Comparison of ENCODE assay signal across 15 cellular contexts in the genomic region with DNA sequence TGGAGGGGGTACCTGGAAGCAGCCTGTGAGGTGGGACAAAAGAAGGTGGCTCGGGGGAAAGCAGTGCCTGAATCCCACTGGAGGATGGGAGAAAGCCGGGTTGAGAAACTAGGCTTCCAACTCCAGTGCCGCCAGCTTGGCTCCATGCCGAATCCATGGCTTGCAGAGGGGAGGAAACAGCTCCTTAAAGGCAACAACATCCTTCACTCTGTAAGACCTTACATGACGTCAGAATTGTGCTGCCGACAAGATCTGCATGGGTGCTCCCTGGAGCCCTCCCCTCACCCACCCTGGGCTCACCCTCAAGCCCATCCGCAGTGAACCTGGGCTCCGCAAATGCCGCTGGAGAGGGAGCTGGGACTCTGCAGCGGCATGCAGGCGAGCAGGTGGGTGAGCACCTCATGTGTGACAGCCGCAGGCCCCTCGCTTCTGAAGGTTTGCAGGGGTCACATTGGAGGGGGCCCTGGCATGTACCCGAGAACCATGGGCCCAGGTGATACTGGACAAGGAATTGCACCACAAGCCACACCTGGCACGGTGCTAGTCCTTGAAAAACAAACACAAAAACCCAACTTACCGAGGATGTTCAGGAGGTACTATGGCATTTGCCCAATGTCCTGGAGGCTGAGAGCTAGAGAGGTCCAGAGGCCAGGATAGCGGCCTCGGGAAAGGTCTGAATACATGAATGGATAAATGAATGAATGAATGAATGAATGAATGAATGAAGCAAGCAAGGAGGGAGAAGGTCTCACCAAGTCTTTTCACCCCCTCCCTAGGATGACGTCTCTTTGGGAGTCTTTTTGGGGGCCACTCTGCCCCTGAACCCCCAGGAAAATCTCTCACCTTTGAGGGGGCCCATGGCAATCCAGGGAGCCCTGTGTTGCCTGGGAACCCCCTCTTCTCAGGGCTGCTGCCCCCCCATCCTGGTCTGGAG.
DNase-seq lines count a peak whose midpoint lies in the region; ATAC-seq and TF ChIP-seq lines count a peak whose summit lies in the region.
"Had no signal": no experiment of that assay in that cellular context is flagged by ENCODE, and none has a peak within 500 bp of the region (broad histone marks: within the 10 kb centered on the region; RNA-seq: fewer than 3 reads in every experiment).

No MANE protein-coding gene starts in this region.

- no peak overlapping the region for H3K9ac ChIP-seq in neuronal stem cell (ENCODE audit: low read depth, low read length, poor library complexity)
- H3K9ac ChIP-seq: BLaER1 had no signal

- H3K4me3 ChIP-seq in neuronal stem cell (ENCODE audit: low read length in 2 of 2) (no peak overlapping the region), upper lobe of right lung (no peak overlapping the region)
- H3K4me3 ChIP-seq: BLaER1, GM23338 had no signal

- H3K36me3 Mint-ChIP-seq in chondrocyte (ENCODE audit: low read depth) (no peaks in the 10 kb centered on the region), endothelial cell (ENCODE audit: low read depth, unreplicated experiment) (no peaks in the 10 kb centered on the region)

- H2BK12ac ChIP-seq in neuronal stem cell (ENCODE audit: low read length): peak overlapping the region; percentile 92

- H3K27ac ChIP-seq in neuronal stem cell (replicated peaks; ENCODE audit: low read length): no peak overlapping the region
- no peak overlapping the region for H3K27ac ChIP-seq in upper lobe of right lung
- H3K27ac ChIP-seq: BLaER1 had no signal

- peaks cover 0 to 6% of the 10 kb centered on the region in 2 donors for H3K9me3 ChIP-seq in neuronal stem cell (replicated peaks in 1 of 2; ENCODE audit: control insufficient read depth in 2 of 2, insufficient read depth in 1 of 2, low read depth in 1 of 2, low read length in 2 of 2)
- no peaks in the 10 kb centered on the region for H3K9me3 ChIP-seq in upper lobe of right lung
- H3K9me3 ChIP-seq: BLaER1, Caco-2 had no signal

- no peak for TF ChIP-seq CTCF in chondrocyte (IDR thresholded peaks at IDR 0.05)
- TF ChIP-seq CTCF in upper lobe of right lung (IDR thresholded peaks at IDR 0.05): no peak
- TF ChIP-seq CTCF in endothelial cell (IDR thresholded peaks at IDR 0.05; ENCODE audit: unreplicated experiment): no peak

- peak overlapping the region; percentile 82 for H4K91ac ChIP-seq in neuronal stem cell (ENCODE audit: low read depth, low read length, poor library complexity)

- no peak overlapping the region for H2BK5ac ChIP-seq in neuronal stem cell (ENCODE audit: low read length)

- H2BK120ac ChIP-seq in neuronal stem cell (ENCODE audit: low read depth, low read length): no peak overlapping the region

- ATAC-seq in upper lobe of right lung: no peak
- ATAC-seq in GM18519 (IDR thresholded peaks at IDR 0.05; ENCODE audit: low FRiP score, unreplicated experiment): no peak
- ATAC-seq: GM23338 had no signal

- H3K79me1 ChIP-seq in neuronal stem cell (ENCODE audit: low read depth, low read length): no peaks in the 10 kb centered on the region

- DNase-seq in NCI-H2029 (lab: John Stamatoyannopoulos, UW): peak; percentile 20
- DNase-seq in NCI-H2029 treated with DMSO at 0.1 percent for 48 hours (lab: John Stamatoyannopoulos, UW): no peak
- DNase-seq in chondrocyte (ENCODE audit: low spot score): peak; percentile 79
- DNase-seq in neuronal stem cell (ENCODE audit: low spot score): no peak
- DNase-seq in upper lobe of right lung: peak; percentile 50
- no peak for DNase-seq in putamen (ENCODE audit: low spot score)
- DNase-seq in endothelial cell (ENCODE audit: low spot score): no peak
- DNase-seq: 8988T; AML-193; Caco-2; CD8-positive, alpha-beta memory T cell; H9 had no signal

- intact Hi-C loops in upper lobe of right lung (cut with DNase I): no loop called here

- no peak overlapping the region for H2AFZ ChIP-seq in neuronal stem cell (ENCODE audit: low read length)
- H2AFZ ChIP-seq: GM23338 had no signal

- H3K4me1 ChIP-seq in neuronal stem cell (ENCODE audit: control insufficient read depth in 2 of 2, insufficient read depth in 1 of 2, low read depth in 1 of 2, low read length in 2 of 2) (no peaks in the 10 kb centered on the region), upper lobe of right lung (no peaks in the 10 kb centered on the region)
- H3K4me1 ChIP-seq: BLaER1, Caco-2 had no signal

- H3K27ac Mint-ChIP-seq in chondrocyte (ENCODE audit: unreplicated experiment) (no peak overlapping the region), endothelial cell (ENCODE audit: unreplicated experiment) (no peak overlapping the region)
- H3K27ac Mint-ChIP-seq: CD8-positive, alpha-beta memory T cell; GM23338; H9 had no signal

- H3K27me3 ChIP-seq in neuronal stem cell (ENCODE audit: control insufficient read depth in 3 of 3, insufficient read depth in 3 of 3, low read depth in 1 of 3, low read length in 3 of 3) (peaks cover 0 to under 1% (median 0%) of the 10 kb centered on the region in 3 experiments), upper lobe of right lung (no peaks in the 10 kb centered on the region)
- H3K27me3 ChIP-seq: BLaER1 had no signal

- H2BK15ac ChIP-seq in neuronal stem cell (ENCODE audit: low read length): no peak overlapping the region

- H3K4me1 Mint-ChIP-seq in chondrocyte (ENCODE audit: low read depth) (no peaks in the 10 kb centered on the region), endothelial cell (ENCODE audit: unreplicated experiment) (no peaks in the 10 kb centered on the region)
- H3K4me1 Mint-ChIP-seq: CD8-positive, alpha-beta memory T cell; GM23338; H9 had no signal

- peak overlapping the region; percentile 48 for H2AK5ac ChIP-seq in neuronal stem cell (ENCODE audit: low read depth, low read length)

- peak overlapping the region; percentile 87 for H3K18ac ChIP-seq in neuronal stem cell (ENCODE audit: low read length)

- peaks cover 3% of the 10 kb centered on the region for H3K27me3 Mint-ChIP-seq in chondrocyte (ENCODE audit: low read depth)
- H3K27me3 Mint-ChIP-seq in endothelial cell (ENCODE audit: unreplicated experiment): peaks cover 11% of the 10 kb centered on the region

- no CpG with 5 or more reads among the region's 19 CpGs for WGBS in neuronal stem cell (ENCODE audit: extremely low coverage in 2 of 2, insufficient read length in 2 of 2, insufficient replicate concordance in 1 of 2), 2 donors

- no peak overlapping the region for H4K8ac ChIP-seq in neuronal stem cell (ENCODE audit: low read depth, low read length)

- H3K9me3 Mint-ChIP-seq in chondrocyte (ENCODE audit: low read depth) (peaks cover 18% of the 10 kb centered on the region), endothelial cell (ENCODE audit: unreplicated experiment) (no peaks in the 10 kb centered on the region)

- no peak overlapping the region for H3K14ac ChIP-seq in neuronal stem cell (ENCODE audit: low read length)

- no peak overlapping the region for H3K4me2 ChIP-seq in neuronal stem cell (ENCODE audit: insufficient read depth, low read length, poor library complexity, severe bottlenecking)
- H3K4me2 ChIP-seq: BLaER1, GM23338 had no signal

- H3K4me3 Mint-ChIP-seq in chondrocyte (ENCODE audit: unreplicated experiment): no peak overlapping the region
- H3K4me3 Mint-ChIP-seq in endothelial cell (ENCODE audit: unreplicated experiment): no peak overlapping the region
- H3K4me3 Mint-ChIP-seq: CD8-positive, alpha-beta memory T cell; GM23338; H9 had no signal

- H3K23ac ChIP-seq in neuronal stem cell (ENCODE audit: low read depth, low read length, poor library complexity): no peak overlapping the region

- H3K36me3 ChIP-seq in neuronal stem cell (replicated peaks in 1 of 2; ENCODE audit: control insufficient read depth in 2 of 2, insufficient read depth in 2 of 2, low read length in 2 of 2): no peaks in the 10 kb centered on the region
- H3K36me3 ChIP-seq in upper lobe of right lung: no peaks in the 10 kb centered on the region
- H3K36me3 ChIP-seq: BLaER1 had no signal

- H3K4ac ChIP-seq in neuronal stem cell (ENCODE audit: low read length): no peak overlapping the region

Comparison
In these comparisons a context has a peak if more than half of its experiments do, and no peak if none do; other contexts are left out.
1. DNase-seq: peak in NCI-H2029 (single experiment), chondrocyte (single experiment) and upper lobe of right lung (single experiment); none in NCI-H2029 treated with DMSO at 0.1 percent for 48 hours (single experiment), neuronal stem cell (single experiment), putamen (single experiment) and endothelial cell (single experiment).